In the genomic region with DNA sequence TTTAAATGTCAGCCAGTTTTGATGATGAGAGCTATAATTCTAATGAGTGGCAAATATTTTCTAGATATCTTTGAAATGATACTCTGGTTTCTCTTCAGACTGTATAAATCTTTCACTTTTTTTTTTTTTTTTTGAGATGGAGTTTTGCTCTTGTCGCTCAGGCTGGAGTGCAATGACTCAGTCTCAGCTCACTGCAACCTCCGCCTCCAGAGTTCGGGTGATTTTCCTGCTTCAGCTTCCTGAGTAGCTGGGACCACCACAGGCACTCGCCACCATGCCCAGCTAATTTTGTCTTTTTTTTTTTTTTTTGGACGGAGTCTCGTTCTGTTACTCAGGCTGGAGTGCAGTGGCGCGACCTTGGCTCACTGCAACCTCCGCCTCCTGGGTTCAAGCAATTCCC, we compare ENCODE assay signal across 19 cellular contexts.
DNase-seq lines count a peak whose midpoint lies in the region; ATAC-seq and TF ChIP-seq lines count a peak whose summit lies in the region.
"Had no signal": no experiment of that assay in that cellular context is flagged by ENCODE, and none has a peak within 500 bp of the region (broad histone marks: within the 10 kb centered on the region; RNA-seq: fewer than 3 reads in every experiment).

No MANE protein-coding gene starts in this region.

- in situ Hi-C loops in GM13977 (cut with MboI; ENCODE audit: low pct_unique_long_range_greater_than_20kb, low sequenced_read_pairs, unreplicated experiment): no loop called here

- H3K27ac Mint-ChIP-seq in osteocyte (ENCODE audit: unreplicated experiment): peak overlapping the region; percentile 81
- H3K27ac Mint-ChIP-seq: activated naive CD8-positive, alpha-beta T cell had no signal

- no peak overlapping the region for H3K4me3 ChIP-seq in RWPE2 (ENCODE audit: severe bottlenecking)
- H3K4me3 ChIP-seq: spleen had no signal

- H3K27ac ChIP-seq in RWPE2 (ENCODE audit: poor library complexity, severe bottlenecking): peak overlapping the region; percentile 24
- H3K27ac ChIP-seq: spleen had no signal

- ATAC-seq in RWPE2 (ENCODE audit: low read depth): peak; percentile 52; the same call in 2 of the 3 replicates
- no peak for ATAC-seq in GM18511 (IDR thresholded peaks at IDR 0.05; ENCODE audit: unreplicated experiment)
- no peak for ATAC-seq in GM18867 (IDR thresholded peaks at IDR 0.05; ENCODE audit: unreplicated experiment)
- ATAC-seq: Panc1 had no signal

- H3K36me3 ChIP-seq in RWPE2 (ENCODE audit: low read depth): peaks cover 11% of the 10 kb centered on the region; the same call in 1 of the 2 replicates
- H3K36me3 ChIP-seq: spleen had no signal

- no peaks in the 10 kb centered on the region for H3K27me3 Mint-ChIP-seq in osteocyte (ENCODE audit: unreplicated experiment)

- no peaks in the 10 kb centered on the region for H3K9me3 ChIP-seq in RWPE2 (ENCODE audit: severe bottlenecking)
- H3K9me3 ChIP-seq: spleen had no signal

- no peaks in the 10 kb centered on the region for H3K9me3 Mint-ChIP-seq in osteocyte (ENCODE audit: unreplicated experiment)
- H3K9me3 Mint-ChIP-seq: H9 had no signal

- no peaks in the 10 kb centered on the region for H3K36me3 Mint-ChIP-seq in osteocyte (ENCODE audit: unreplicated experiment)
- H3K36me3 Mint-ChIP-seq: activated naive CD8-positive, alpha-beta T cell had no signal

- peaks cover 58% of the 10 kb centered on the region for H3K4me1 Mint-ChIP-seq in osteocyte (ENCODE audit: unreplicated experiment)

- H3K4me3 Mint-ChIP-seq in osteocyte (ENCODE audit: unreplicated experiment): peak overlapping the region; percentile 54
- H3K4me3 Mint-ChIP-seq: activated naive CD8-positive, alpha-beta T cell; H9 had no signal

- peak; percentile 88 for DNase-seq in EL
- no peak for DNase-seq in RWPE2 (ENCODE audit: low spot score)
- peak; percentile 36 for DNase-seq in fibroblast of gingiva (ENCODE audit: low read depth)
- DNase-seq in osteocyte (ENCODE audit: extremely low spot score, unreplicated experiment): no peak
- DNase-seq in NCI-H1092 treated with DMSO at 0.1 percent for 48 hours (lab: John Stamatoyannopoulos, UW): no peak
- DNase-seq in GM13977 (ENCODE audit: low spot score): no peak
- DNase-seq: activated CD4-positive, CD25-positive, alpha-beta regulatory T cell; activated CD8-positive, alpha-beta memory T cell treated with anti-CD3 and anti-CD28 coated beads, Interleukin-2, amount 50 U/mL, for 48 hours; AML-193; erythroblast; H9; KG1; NCI-H187; NCI-H69; spleen had no signal

- H3K27me3 ChIP-seq in RWPE2 (ENCODE audit: insufficient read depth, poor library complexity, severe bottlenecking): no peaks in the 10 kb centered on the region
- H3K27me3 ChIP-seq: spleen had no signal

- TF ChIP-seq CTCF in RWPE2 (IDR thresholded peaks at IDR 0.05; ENCODE audit: poor library complexity, severe bottlenecking) (no peak), osteocyte (IDR thresholded peaks at IDR 0.05) (no peak), GM13977 (IDR thresholded peaks at IDR 0.05; ENCODE audit: extremely low read depth, insufficient read depth, missing control alignments) (no peak)

- peaks cover 13% of the 10 kb centered on the region for H3K4me1 ChIP-seq in RWPE2 (ENCODE audit: insufficient read depth, poor library complexity, severe bottlenecking)
- H3K4me1 ChIP-seq: spleen had no signal

Comparison
In these comparisons a context has a peak if more than half of its experiments do, and no peak if none do; other contexts are left out.
1. DNase-seq: peak in EL (single experiment) and fibroblast of gingiva (single experiment); none in RWPE2 (single experiment), osteocyte (single experiment), NCI-H1092 treated with DMSO at 0.1 percent for 48 hours (single experiment) and GM13977 (single experiment).